In genomic region chr19:29370276-29370675, GRCh38 we compare ENCODE assay signal across 28 cellular contexts.
"Had no signal": no experiment of that assay in that cellular context is flagged by ENCODE, and none has a peak within 500 bp of the region (broad histone marks: within the 10 kb centered on the region; RNA-seq: fewer than 3 reads in every experiment).

No MANE protein-coding gene starts in this region.

- H3K9me3 ChIP-seq: gastroesophageal sphincter, right atrium auricular region, upper lobe of left lung had no signal

- DNase-seq: activated CD4-positive, alpha-beta T cell treated with anti-CD3 and anti-CD28 coated beads for 1 hour; activated CD8-positive, alpha-beta T cell treated with anti-CD3 and anti-CD28 coated beads, Interleukin-2, amount 10 ng/mL, durations not matched to agents 7 days and 5 days; activated gamma-delta T cell treated with Interleukin-2 at 50 U/mL for 16 hours; activated naive CD4-positive, alpha-beta T cell treated with anti-CD3 and anti-CD28 coated beads, Interleukin-2, amount 50 U/mL, for 16 hours; activated T-cell treated with anti-CD3 and anti-CD28 coated beads, Interleukin-2, amount 50 U/mL, for 4 hours; amniotic stem cell; brain microvascular endothelial cell; cortex of kidney; left cardiac atrium; left ventricle myocardium superior; midbrain; naive thymus-derived CD8-positive, alpha-beta T cell; nucleus accumbens; stimulated activated CD4-positive, alpha-beta T cell treated with anti-CD3 and anti-CD28 coated beads, Interleukin-1b, Interleukin-23, amount 100 ng/mL, for 48 hours; stimulated activated CD4-positive, alpha-beta T cell treated with anti-CD3 and anti-CD28 coated beads, Interleukin-4, amount 100 ng/mL, for 4 hours; stimulated activated CD8-positive, alpha-beta memory T cell treated with anti-CD3 and anti-CD28 coated beads, Interleukin-4, amount 100 ng/mL, for 48 hours; stimulated activated naive CD8-positive, alpha-beta T cell treated with anti-CD3 and anti-CD28 coated beads, Interleukin-15, amount 100 ng/mL, for 72 hours; substantia nigra; T-helper 17 cell; upper lobe of left lung had no signal

- H3K36me3 ChIP-seq: brain microvascular endothelial cell, gastroesophageal sphincter, right atrium auricular region, upper lobe of left lung had no signal

- H3K4me1 ChIP-seq: gastroesophageal sphincter, parathyroid adenoma, right atrium auricular region, upper lobe of left lung had no signal

- ATAC-seq: activated CD8-positive, alpha-beta T cell treated with anti-CD3 and anti-CD28 coated beads, Interleukin-2, amount 10 ng/mL, durations not matched to agents 7 days and 5 days; activated T-cell treated with anti-CD3 and anti-CD28 coated beads, Interleukin-2, amount 50 U/mL, for 4 hours; activated T-helper 17 cell treated with anti-CD3 and anti-CD28 coated beads, Interleukin-2, amount 50 U/mL, for 72 hours; gastroesophageal sphincter; left cardiac atrium; left ventricle myocardium superior; naive thymus-derived CD8-positive, alpha-beta T cell; stimulated activated memory B cell treated with anti-CD40 and anti-IgM and Interleukin-4, amounts not matched to agents 10 μg/mL and 1 μg/mL and 100 μg/mL, for 72 hours; stimulated activated naive CD8-positive, alpha-beta T cell treated with anti-CD3 and anti-CD28 coated beads, Interleukin-15, amount 100 ng/mL, for 72 hours; T-helper 17 cell had no signal

- H3K36me3 Mint-ChIP-seq: naive thymus-derived CD8-positive, alpha-beta T cell; stimulated activated memory B cell treated with anti-CD40 and anti-IgM and Interleukin-4, amounts not matched to agents 10 μg/mL and 1 μg/mL and 100 μg/mL, for 72 hours had no signal

- H3K79me2 ChIP-seq: hepatocyte, parathyroid adenoma had no signal

- H3K4me3 ChIP-seq: gastroesophageal sphincter, hepatocyte, right atrium auricular region, smooth muscle cell, upper lobe of left lung had no signal

- H3K4me2 ChIP-seq: hepatocyte, smooth muscle cell had no signal

- H3K27ac Mint-ChIP-seq: activated CD8-positive, alpha-beta T cell treated with anti-CD3 and anti-CD28 coated beads, Interleukin-2, amount 10 ng/mL, durations not matched to agents 7 days and 5 days; activated T-helper 17 cell treated with anti-CD3 and anti-CD28 coated beads, Interleukin-2, amount 50 U/mL, for 72 hours; naive thymus-derived CD8-positive, alpha-beta T cell; stimulated activated memory B cell treated with anti-CD40 and anti-IgM and Interleukin-4, amounts not matched to agents 10 μg/mL and 1 μg/mL and 100 μg/mL, for 72 hours; T-helper 17 cell had no signal

- H2AFZ ChIP-seq: hepatocyte, parathyroid adenoma had no signal

- H3K9me3 Mint-ChIP-seq: activated T-cell treated with anti-CD3 and anti-CD28 coated beads, Interleukin-2, amount 50 U/mL, for 4 hours; activated T-helper 17 cell treated with anti-CD3 and anti-CD28 coated beads, Interleukin-2, amount 50 U/mL, for 72 hours; neural crest cell; stimulated activated naive CD8-positive, alpha-beta T cell treated with anti-CD3 and anti-CD28 coated beads, Interleukin-15, amount 100 ng/mL, for 72 hours had no signal

- H3K27ac ChIP-seq: brain microvascular endothelial cell, gastroesophageal sphincter, hepatocyte, parathyroid adenoma, right atrium auricular region, upper lobe of left lung had no signal

- H3K4me1 Mint-ChIP-seq: activated T-helper 17 cell treated with anti-CD3 and anti-CD28 coated beads, Interleukin-2, amount 50 U/mL, for 72 hours; naive thymus-derived CD8-positive, alpha-beta T cell; stimulated activated memory B cell treated with anti-CD40 and anti-IgM and Interleukin-4, amounts not matched to agents 10 μg/mL and 1 μg/mL and 100 μg/mL, for 72 hours; stimulated activated naive CD8-positive, alpha-beta T cell treated with anti-CD3 and anti-CD28 coated beads, Interleukin-15, amount 100 ng/mL, for 72 hours; T-helper 17 cell had no signal

- H3K9ac ChIP-seq: parathyroid adenoma had no signal

- H3K27me3 ChIP-seq: brain microvascular endothelial cell, right atrium auricular region, upper lobe of left lung had no signal

- H3K4me3 Mint-ChIP-seq: activated CD8-positive, alpha-beta T cell treated with anti-CD3 and anti-CD28 coated beads, Interleukin-2, amount 10 ng/mL, durations not matched to agents 7 days and 5 days; activated T-cell treated with anti-CD3 and anti-CD28 coated beads, Interleukin-2, amount 50 U/mL, for 4 hours; activated T-helper 17 cell treated with anti-CD3 and anti-CD28 coated beads, Interleukin-2, amount 50 U/mL, for 72 hours; naive thymus-derived CD8-positive, alpha-beta T cell; neural crest cell; stimulated activated memory B cell treated with anti-CD40 and anti-IgM and Interleukin-4, amounts not matched to agents 10 μg/mL and 1 μg/mL and 100 μg/mL, for 72 hours; stimulated activated naive CD8-positive, alpha-beta T cell treated with anti-CD3 and anti-CD28 coated beads, Interleukin-15, amount 100 ng/mL, for 72 hours; T-helper 17 cell had no signal
